23 cellular contexts compared by ENCODE assay signal in genomic region chr22:21693999-21694341, GRCh38. TPM values are rescaled to one million over a fixed set of nuclear protein-coding genes. Genes with fewer than 3 reads are reported as not detected.
A peak's percentile ranks its signal among the peaks of the same experiment; 100 is the strongest.
DNase-seq lines count a peak whose midpoint lies in the region; ATAC-seq, FAIRE-seq and TF ChIP-seq lines count a peak whose summit lies in the region.
"Had no signal": no experiment of that assay in that cellular context is flagged by ENCODE, and none has a peak within 500 bp of the region (broad histone marks: within the 10 kb centered on the region; RNA-seq: fewer than 3 reads in every experiment).

No MANE protein-coding gene starts in this region.

- DNase-seq in activated naive CD4-positive, alpha-beta T cell treated with anti-CD3 and anti-CD28 coated beads, Interleukin-2, amount 10 ng/mL, durations not matched to agents 7 days and 5 days, result peak; percentile 16
- no peak for DNase-seq in activated naive CD4-positive, alpha-beta T cell treated with anti-CD3 and anti-CD28 coated beads for 36 hours
- DNase-seq in K562 (ENCODE audit: extremely low read depth in 1 of 4, low spot score in 3 of 4) (peak in 1 of 4 experiments; percentile 55), neuronal stem cell (ENCODE audit: low spot score) (no peak), AG20443 (ENCODE audit: low spot score) (no peak)
- DNase-seq: BE2C; Caco-2; Calu3; CD4-positive, alpha-beta T cell; CD8-positive, alpha-beta T cell; DMS79 treated with DMSO at 0.1 percent for 48 hours; GF-D8 had no signal

- H4K91ac ChIP-seq in neuronal stem cell (ENCODE audit: low read depth, low read length, poor library complexity), result no peak overlapping the region

- peak overlapping the region; percentile 15 for H3K23ac ChIP-seq in neuronal stem cell (ENCODE audit: low read depth, low read length, poor library complexity)

- no peak overlapping the region for H3K18ac ChIP-seq in neuronal stem cell (ENCODE audit: low read length)

- no peak for TF ChIP-seq POLR2A in K562 (conservative IDR thresholded peaks at IDR 0.05)

- H3K4me3 ChIP-seq in BLaER1, result no peak overlapping the region
- H3K4me3 ChIP-seq in K562, result no peak overlapping the region
- H3K4me3 ChIP-seq in neuronal stem cell (ENCODE audit: low read length in 2 of 2), result no peak overlapping the region
- H3K4me3 ChIP-seq: A549; BLaER1 treated with 17β-estradiol and CSF1 and Interleukin-3, amounts not matched to agents 10 nM and 100 nM had no signal

- H2AFZ ChIP-seq in K562 (ENCODE audit: low read depth, low read length), result no peak overlapping the region
- H2AFZ ChIP-seq in neuronal stem cell (ENCODE audit: low read length), result no peak overlapping the region

- H3K9me3 ChIP-seq in BLaER1 (no peaks in the 10 kb centered on the region), K562 (replicated peaks; ENCODE audit: control insufficient read depth, insufficient read depth, low read depth, low read length) (no peaks in the 10 kb centered on the region), neuronal stem cell (replicated peaks in 1 of 2; ENCODE audit: control insufficient read depth in 2 of 2, insufficient read depth in 1 of 2, low read depth in 1 of 2, low read length in 2 of 2) (peaks cover 0 to 2% of the 10 kb centered on the region in 2 donors)
- H3K9me3 ChIP-seq: A549; BE2C; BLaER1 treated with 17β-estradiol and CSF1 and Interleukin-3, amounts not matched to agents 10 nM and 100 nM; Caco-2 had no signal

- H2BK15ac ChIP-seq in neuronal stem cell (ENCODE audit: low read length), result no peak overlapping the region

- no peak overlapping the region for H3K4ac ChIP-seq in neuronal stem cell (ENCODE audit: low read length)

- no peak overlapping the region for H3K4me3 Mint-ChIP-seq in activated naive CD4-positive, alpha-beta T cell treated with anti-CD3 and anti-CD28 coated beads, Interleukin-2, amount 10 ng/mL, durations not matched to agents 7 days and 5 days
- H3K4me3 Mint-ChIP-seq in activated naive CD4-positive, alpha-beta T cell treated with anti-CD3 and anti-CD28 coated beads for 36 hours, result no peak overlapping the region
- H3K4me3 Mint-ChIP-seq: CD4-positive, alpha-beta T cell; CD8-positive, alpha-beta T cell had no signal

- no peak for FAIRE-seq in K562 (lab: Jason Lieb, UNC)
- FAIRE-seq: A549, D721Med, G401.6, GM12892, GM18507 had no signal

- H3K27ac Mint-ChIP-seq in activated naive CD4-positive, alpha-beta T cell treated with anti-CD3 and anti-CD28 coated beads, Interleukin-2, amount 10 ng/mL, durations not matched to agents 7 days and 5 days, result no peak overlapping the region
- H3K27ac Mint-ChIP-seq in activated naive CD4-positive, alpha-beta T cell treated with anti-CD3 and anti-CD28 coated beads for 36 hours, result no peak overlapping the region
- H3K27ac Mint-ChIP-seq: CD4-positive, alpha-beta T cell; CD8-positive, alpha-beta T cell had no signal

- H3K79me1 ChIP-seq in neuronal stem cell (ENCODE audit: low read depth, low read length), result peaks cover 10% of the 10 kb centered on the region

- no peak overlapping the region for H2BK120ac ChIP-seq in neuronal stem cell (ENCODE audit: low read depth, low read length)

- WGBS in K562 (ENCODE audit: insufficient coverage, low coverage, missing lambda C conversion rate), result 92% methylated on average over 13 of the region's 13 CpGs
- WGBS in neuronal stem cell (ENCODE audit: extremely low coverage in 2 of 2, insufficient read length in 2 of 2, insufficient replicate concordance in 1 of 2), 2 donors, result no CpG with 5 or more reads among the region's 13 CpGs

- no peaks in the 10 kb centered on the region for H3K9me3 Mint-ChIP-seq in activated naive CD4-positive, alpha-beta T cell treated with anti-CD3 and anti-CD28 coated beads, Interleukin-2, amount 10 ng/mL, durations not matched to agents 7 days and 5 days
- H3K9me3 Mint-ChIP-seq in activated naive CD4-positive, alpha-beta T cell treated with anti-CD3 and anti-CD28 coated beads for 36 hours, result no peaks in the 10 kb centered on the region
- H3K9me3 Mint-ChIP-seq: CD4-positive, alpha-beta T cell; CD8-positive, alpha-beta T cell had no signal

- H4K8ac ChIP-seq in neuronal stem cell (ENCODE audit: low read depth, low read length), result no peak overlapping the region

- no peak for TF ChIP-seq RAD21 in K562 (CRISPR knock-in tag; conservative IDR thresholded peaks at IDR 0.05 in 1 of 2, IDR thresholded peaks at IDR 0.05 in 1 of 2)

- peaks cover 3% of the 10 kb centered on the region for H3K9me1 ChIP-seq in K562 (ENCODE audit: control insufficient read depth, insufficient read depth, low read length)

- no peak overlapping the region for H2BK12ac ChIP-seq in neuronal stem cell (ENCODE audit: low read length)

- in situ Hi-C loops in K562 (cut with MboI), result no loop called here

- no peak overlapping the region for H3K14ac ChIP-seq in neuronal stem cell (ENCODE audit: low read length)

- no peak overlapping the region for H2BK5ac ChIP-seq in neuronal stem cell (ENCODE audit: low read length)

- peaks cover 11% of the 10 kb centered on the region for H3K4me1 Mint-ChIP-seq in activated naive CD4-positive, alpha-beta T cell treated with anti-CD3 and anti-CD28 coated beads, Interleukin-2, amount 10 ng/mL, durations not matched to agents 7 days and 5 days
- H3K4me1 Mint-ChIP-seq in activated naive CD4-positive, alpha-beta T cell treated with anti-CD3 and anti-CD28 coated beads for 36 hours (ENCODE audit: low read depth), result peaks cover 13% of the 10 kb centered on the region

- H3K4me2 ChIP-seq in BLaER1 (no peak overlapping the region), K562 (ENCODE audit: insufficient read depth, low read length) (no peak overlapping the region), neuronal stem cell (ENCODE audit: insufficient read depth, low read length, poor library complexity, severe bottlenecking) (no peak overlapping the region)
- H3K4me2 ChIP-seq: A549; BLaER1 treated with 17β-estradiol and CSF1 and Interleukin-3, amounts not matched to agents 10 nM and 100 nM had no signal

- no peak for TF ChIP-seq EP300 in K562 (IDR thresholded peaks at IDR 0.05; ENCODE audit: low read length)

- H3K27me3 ChIP-seq in BLaER1 (no peaks in the 10 kb centered on the region), K562 (ENCODE audit: control insufficient read depth in 2 of 2, insufficient read depth in 2 of 2, low read length in 2 of 2) (no peaks in the 10 kb centered on the region), neuronal stem cell (ENCODE audit: control insufficient read depth in 3 of 3, insufficient read depth in 3 of 3, low read depth in 1 of 3, low read length in 3 of 3) (no peaks in the 10 kb centered on the region)
- H3K27me3 ChIP-seq: BE2C; BLaER1 treated with 17β-estradiol and CSF1 and Interleukin-3, amounts not matched to agents 10 nM and 100 nM had no signal

- TF ChIP-seq CTCF in K562 (IDR thresholded peaks at IDR 0.05 in 2 of 3, conservative IDR thresholded peaks at IDR 0.05 in 1 of 3; ENCODE audit: insufficient read depth in 2 of 3, low read depth in 1 of 3, low read length in 3 of 3), result no peak

- CTCF ChIA-PET in activated naive CD4-positive, alpha-beta T cell treated with anti-CD3 and anti-CD28 coated beads, Interleukin-2, amount 10 ng/mL, durations not matched to agents 7 days and 5 days (lab: Charles Lee), result no interaction called here
- CTCF ChIA-PET in activated naive CD4-positive, alpha-beta T cell treated with anti-CD3 and anti-CD28 coated beads for 36 hours (lab: Charles Lee), result no interaction called here
- CTCF ChIA-PET in K562 (lab: Yijun Ruan, JAX; ENCODE audit: low intra/inter-chr PET ratio), result interaction anchor here (0.7 kb wide), 1 partner anchor 47 kb away, joined by 6 read pairs; no protein-coding TSS in a partner anchor

- H4K20me1 ChIP-seq in BLaER1 (peaks cover 13% of the 10 kb centered on the region; the same call in 1 of the 2 replicates), K562 (replicated peaks; ENCODE audit: control insufficient read depth, insufficient read depth, low read length) (peaks cover 7% of the 10 kb centered on the region)

- POLR2A ChIA-PET in K562 (lab: Yijun Ruan, JAX), result interaction anchor here (0.5 to 8.5 kb wide), 13 partner anchors 8 to 248 kb away, joined by 3 to 52 read pairs (median 3); partner anchors contain the start of gene CCDC116

- intact Hi-C loops in activated naive CD4-positive, alpha-beta T cell treated with anti-CD3 and anti-CD28 coated beads for 36 hours (cut with micrococcal nuclease), result no loop called here
- intact Hi-C loops in K562 (cut with micrococcal nuclease), result no loop called here

- H3K4me1 ChIP-seq in BLaER1 (peaks cover 68% of the 10 kb centered on the region), K562 (replicated peaks in 1 of 2; ENCODE audit: control insufficient read depth in 2 of 2, insufficient read depth in 2 of 2, low read length in 2 of 2) (peaks cover 0 to 45% of the 10 kb centered on the region in 2 experiments; a peak in 2 of 5 replicates), neuronal stem cell (ENCODE audit: control insufficient read depth in 2 of 2, insufficient read depth in 1 of 2, low read depth in 1 of 2, low read length in 2 of 2) (peaks cover 4 to 5% of the 10 kb centered on the region in 2 donors)
- H3K4me1 ChIP-seq: A549, Caco-2 had no signal

- H3K36me3 Mint-ChIP-seq in activated naive CD4-positive, alpha-beta T cell treated with anti-CD3 and anti-CD28 coated beads, Interleukin-2, amount 10 ng/mL, durations not matched to agents 7 days and 5 days, result peaks cover 35% of the 10 kb centered on the region
- H3K36me3 Mint-ChIP-seq in activated naive CD4-positive, alpha-beta T cell treated with anti-CD3 and anti-CD28 coated beads for 36 hours (ENCODE audit: low read depth), result peaks cover 10% of the 10 kb centered on the region

- H3K36me3 ChIP-seq in BLaER1 (peaks cover 75% of the 10 kb centered on the region), K562 (ENCODE audit: control insufficient read depth, insufficient read depth, low read length) (peaks cover 77% of the 10 kb centered on the region), neuronal stem cell (replicated peaks in 1 of 2; ENCODE audit: control insufficient read depth in 2 of 2, insufficient read depth in 2 of 2, low read length in 2 of 2) (peaks cover 42 to 89% of the 10 kb centered on the region in 2 donors)

- no peaks in the 10 kb centered on the region for H3K27me3 Mint-ChIP-seq in activated naive CD4-positive, alpha-beta T cell treated with anti-CD3 and anti-CD28 coated beads, Interleukin-2, amount 10 ng/mL, durations not matched to agents 7 days and 5 days
- no peaks in the 10 kb centered on the region for H3K27me3 Mint-ChIP-seq in activated naive CD4-positive, alpha-beta T cell treated with anti-CD3 and anti-CD28 coated beads for 36 hours (ENCODE audit: low read depth)
- H3K27me3 Mint-ChIP-seq: CD4-positive, alpha-beta T cell had no signal

- H3K9ac ChIP-seq in BLaER1 (no peak overlapping the region), K562 (ENCODE audit: insufficient read depth in 1 of 2, low read depth in 2 of 2, low read length in 2 of 2) (peak overlapping the region in 1 of 2 experiments; percentile 47; a peak in 2 of 4 replicates), neuronal stem cell (ENCODE audit: low read depth, low read length, poor library complexity) (no peak overlapping the region)
- H3K9ac ChIP-seq: BLaER1 treated with 17β-estradiol and CSF1 and Interleukin-3, amounts not matched to agents 10 nM and 100 nM had no signal

- no peak overlapping the region for H2AK5ac ChIP-seq in neuronal stem cell (ENCODE audit: low read depth, low read length)

- no peak for ATAC-seq in K562
- no peak for ATAC-seq in HG03571 (IDR thresholded peaks at IDR 0.05; ENCODE audit: unreplicated experiment)
- no peak for ATAC-seq in GM19463 (IDR thresholded peaks at IDR 0.05; ENCODE audit: unreplicated experiment)
- ATAC-seq: A549; CD8-positive, alpha-beta T cell had no signal

- peak overlapping the region; percentile 26; the same call in 1 of the 2 replicates for H3K27ac ChIP-seq in BLaER1
- H3K27ac ChIP-seq in K562 (ENCODE audit: extremely low read depth, low read depth, low read length), result no peak overlapping the region
- no peak overlapping the region for H3K27ac ChIP-seq in neuronal stem cell (replicated peaks; ENCODE audit: low read length)
- H3K27ac ChIP-seq: 22Rv1; A549; BLaER1 treated with 17β-estradiol and CSF1 and Interleukin-3, amounts not matched to agents 10 nM and 100 nM; C4-2B had no signal

- no TSS peak for BruUV-seq in K562 (replicated peaks; lab: Mats Ljungman, UMichigan)

- no peaks in the 10 kb centered on the region for H3K79me2 ChIP-seq in K562 (ENCODE audit: control insufficient read depth, insufficient read depth, low read length)

RNA-seq across cellular contexts. Expression of gene PPIL2, which starts 28.2 kb away (rescaled TPM):
- 10 to 100 TPM; 40.9 to 42.3 TPM for total RNA-seq in activated naive CD4-positive, alpha-beta T cell treated with anti-CD3 and anti-CD28 coated beads for 36 hours
- 1,132 and 1,539 TPM in 2 replicates for total RNA-seq in K562 (2011; cell fraction: chromatin; rRNA removed; ENCODE audit: low replicate concordance)
- total RNA-seq in K562 (2011; cell fraction: nucleolus; rRNA removed), result 736 and 826 TPM in 2 replicates
- 718 and 814 TPM in 2 replicates for total RNA-seq in K562 (2011; cell fraction: nucleoplasm; rRNA removed)
- total RNA-seq in K562 (2014; rRNA removed) (174 and 195 TPM in 2 replicates), K562 (2014; rRNA removed; fragmentation: Illumina TruSeq; extraction: Trizol) (104 and 115 TPM in 2 replicates), K562 (2015; rRNA removed; fragmentation: Illumina TruSeq; extraction: Trizol) (170 and 172 TPM in 2 replicates), K562 (2021) (251 and 267 TPM in 2 replicates)
- polyA plus RNA-seq in K562 (2011; rRNA removed) (193 and 247 TPM in 2 replicates), K562 (2014; fragmentation: Illumina TruSeq; extraction: Trizol) (250 and 261 TPM in 2 replicates), K562 (2014; fragmentation: Nextera tagmentation; extraction: Ambion mirVana) (10 to 100 TPM; 13.2 to 28.8 TPM), K562 (2014; rRNA removed) (268 and 298 TPM in 2 replicates)
- polyA plus RNA-seq in K562 (2011; cell fraction: cytosol; rRNA removed), result 143 and 211 TPM in 2 replicates
- polyA plus RNA-seq in K562 (2011; cell fraction: nucleus; rRNA removed), result 801 and 951 TPM in 2 replicates
- polyA plus RNA-seq in K562 (2012), result 185 and 193 TPM in 2 replicates
- 228 and 271 TPM in 2 replicates for polyA minus RNA-seq in K562 (2011; rRNA and poly(A)+ RNA removed)
- 95.6 and 98.4 TPM in 2 replicates for polyA minus RNA-seq in K562 (2011; cell fraction: cytosol; rRNA and poly(A)+ RNA removed)
- 325 and 509 TPM in 2 replicates for polyA minus RNA-seq in K562 (2011; cell fraction: nucleus; rRNA and poly(A)+ RNA removed)
- 23.0 TPM for polyA plus RNA-seq in neuronal stem cell (2013, experiment 1 of 2)
- 23.7 TPM for polyA plus RNA-seq in neuronal stem cell (2013, experiment 2 of 2)

RNA-seq across cellular contexts. Expression of gene YPEL1, which starts 41.6 kb away (rescaled TPM):
- total RNA-seq in activated naive CD4-positive, alpha-beta T cell treated with anti-CD3 and anti-CD28 coated beads for 36 hours, result 1 to 10 TPM in 1 of 2 experiments, under 1 TPM in 1; 0.88 to 1.6 TPM
- total RNA-seq in K562 (2011; cell fraction: chromatin; rRNA removed; ENCODE audit: low replicate concordance), result 4.4 and 6.2 TPM in 2 replicates
- total RNA-seq in K562 (2011; cell fraction: nucleolus; rRNA removed), result 3.0 TPM in 2 replicates
- 4.6 and 4.7 TPM in 2 replicates for total RNA-seq in K562 (2011; cell fraction: nucleoplasm; rRNA removed)
- total RNA-seq in K562 (2014; rRNA removed) (0.18 and 0.49 TPM in 2 replicates), K562 (2014; rRNA removed; fragmentation: Illumina TruSeq; extraction: Trizol) (0.41 and 0.47 TPM in 2 replicates), K562 (2015; rRNA removed; fragmentation: Illumina TruSeq; extraction: Trizol) (0.15 and 0.25 TPM in 2 replicates), K562 (2021) (0.53 and 0.54 TPM in 2 replicates)
- polyA plus RNA-seq in K562 (2011; rRNA removed) (2.2 and 2.4 TPM in 2 replicates), K562 (2014; fragmentation: Illumina TruSeq; extraction: Trizol) (0.46 TPM in 2 replicates), K562 (2014; fragmentation: Nextera tagmentation; extraction: Ambion mirVana) (under 1 TPM; 0.07 to 0.10 TPM), K562 (2014; rRNA removed) (0.36 and 1.7 TPM in 2 replicates)
- 0.63 and 1.4 TPM in 2 replicates for polyA plus RNA-seq in K562 (2011; cell fraction: cytosol; rRNA removed)
- polyA plus RNA-seq in K562 (2011; cell fraction: nucleus; rRNA removed), result 1.9 and 2.6 TPM in 2 replicates
- polyA plus RNA-seq in K562 (2012), result 0.59 and 4.0 TPM in 2 replicates
- 1.4 and 3.0 TPM in 2 replicates for polyA minus RNA-seq in K562 (2011; rRNA and poly(A)+ RNA removed)
- polyA minus RNA-seq in K562 (2011; cell fraction: cytosol; rRNA and poly(A)+ RNA removed), result 0.46 and 0.67 TPM in 2 replicates
- polyA minus RNA-seq in K562 (2011; cell fraction: nucleus; rRNA and poly(A)+ RNA removed), result 0.67 and 1.00 TPM in 2 replicates
- 27.0 TPM for polyA plus RNA-seq in neuronal stem cell (2013, experiment 1 of 2)
- 27.1 TPM for polyA plus RNA-seq in neuronal stem cell (2013, experiment 2 of 2)

RNA-seq across cellular contexts. Expression of gene SDF2L1, which starts 51.9 kb away (rescaled TPM):
- 10 to 100 TPM; 21.7 to 22.3 TPM for total RNA-seq in activated naive CD4-positive, alpha-beta T cell treated with anti-CD3 and anti-CD28 coated beads for 36 hours
- total RNA-seq in K562 (2011; cell fraction: chromatin; rRNA removed; ENCODE audit: low replicate concordance), result 72.2 and 221 TPM in 2 replicates
- 489 and 555 TPM in 2 replicates for total RNA-seq in K562 (2011; cell fraction: nucleolus; rRNA removed)
- total RNA-seq in K562 (2011; cell fraction: nucleoplasm; rRNA removed), result 263 and 279 TPM in 2 replicates
- 894 and 989 TPM in 2 replicates for total RNA-seq in K562 (2014; rRNA removed)
- 41.9 and 82.9 TPM in 2 replicates for total RNA-seq in K562 (2014; rRNA removed; fragmentation: Illumina TruSeq; extraction: Trizol)
- total RNA-seq in K562 (2015; rRNA removed; fragmentation: Illumina TruSeq; extraction: Trizol), result 135 and 153 TPM in 2 replicates
- total RNA-seq in K562 (2021), result 551 and 557 TPM in 2 replicates
- 124 and 218 TPM in 2 replicates for polyA plus RNA-seq in K562 (2011; rRNA removed)
- polyA plus RNA-seq in K562 (2011; cell fraction: cytosol; rRNA removed), result 273 and 603 TPM in 2 replicates
- polyA plus RNA-seq in K562 (2011; cell fraction: nucleus; rRNA removed), result 110 and 123 TPM in 2 replicates
- 384 and 632 TPM in 2 replicates for polyA plus RNA-seq in K562 (2012)
- polyA plus RNA-seq in K562 (2014; fragmentation: Illumina TruSeq; extraction: Trizol), result 33.8 and 82.2 TPM in 2 replicates
- 10 to 100 TPM; 15.1 to 34.8 TPM for polyA plus RNA-seq in K562 (2014; fragmentation: Nextera tagmentation; extraction: Ambion mirVana)
- 666 and 827 TPM in 2 replicates for polyA plus RNA-seq in K562 (2014; rRNA removed)
- 50.1 and 80.5 TPM in 2 replicates for polyA minus RNA-seq in K562 (2011; rRNA and poly(A)+ RNA removed)
- polyA minus RNA-seq in K562 (2011; cell fraction: cytosol; rRNA and poly(A)+ RNA removed), result 107 and 114 TPM in 2 replicates
- polyA minus RNA-seq in K562 (2011; cell fraction: nucleus; rRNA and poly(A)+ RNA removed), result 37.7 and 69.6 TPM in 2 replicates
- 9.6 TPM for polyA plus RNA-seq in neuronal stem cell (2013, experiment 1 of 2)
- 9.4 TPM for polyA plus RNA-seq in neuronal stem cell (2013, experiment 2 of 2)
